15 cellular contexts compared by ENCODE assay signal in the genomic region with DNA sequence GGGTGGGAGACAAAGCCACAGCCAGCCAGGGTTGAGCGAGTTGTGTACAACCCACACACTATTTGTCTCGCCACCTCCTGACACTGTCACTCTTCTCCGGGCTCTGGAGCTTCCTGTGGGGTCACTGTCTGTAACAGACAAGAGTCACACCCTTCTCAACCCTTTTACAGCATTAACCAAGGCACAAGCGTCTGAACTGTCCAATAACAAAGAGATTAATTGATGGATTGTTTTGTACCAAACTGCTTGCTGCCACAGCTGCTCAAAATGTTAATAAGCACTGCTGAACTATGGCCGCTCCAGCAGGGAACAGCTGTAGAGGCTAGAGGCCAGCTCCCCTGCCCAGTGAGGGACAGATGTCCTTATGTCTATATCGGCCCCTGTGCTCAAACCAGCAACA.
DNase-seq lines count a peak whose midpoint lies in the region; ATAC-seq lines count a peak whose summit lies in the region.
"Had no signal": no experiment of that assay in that cellular context is flagged by ENCODE, and none has a peak within 500 bp of the region (broad histone marks: within the 10 kb centered on the region; RNA-seq: fewer than 3 reads in every experiment).

No MANE protein-coding gene starts in this region.

- ATAC-seq in GM21576 (IDR thresholded peaks at IDR 0.05; ENCODE audit: unreplicated experiment), result no peak
- no peak for ATAC-seq in GM18498 (IDR thresholded peaks at IDR 0.05; ENCODE audit: unreplicated experiment)
- ATAC-seq: K562, left lobe of liver had no signal

- DNase-seq in DMS 273 treated with DMSO at 0.1 percent for 48 hours (lab: John Stamatoyannopoulos, UW) (peak; percentile 66), NCI-H82 (lab: John Stamatoyannopoulos, UW) (peak; percentile 79), inferior parietal cortex (ENCODE audit: extremely low spot score) (peak; percentile 14), putamen (ENCODE audit: low spot score) (peak; percentile 53), NCI-H1092 treated with DMSO at 0.1 percent for 48 hours (lab: John Stamatoyannopoulos, UW) (no peak)
- DNase-seq: activated effector memory CD4-positive, alpha-beta T cell treated with Interleukin-2 at 50 U/mL for 16 hours; dermis blood vessel endothelial cell; HCEC 1CT; naive B cell; NCI-H1048; NCI-H446 had no signal
